In the genomic region with DNA sequence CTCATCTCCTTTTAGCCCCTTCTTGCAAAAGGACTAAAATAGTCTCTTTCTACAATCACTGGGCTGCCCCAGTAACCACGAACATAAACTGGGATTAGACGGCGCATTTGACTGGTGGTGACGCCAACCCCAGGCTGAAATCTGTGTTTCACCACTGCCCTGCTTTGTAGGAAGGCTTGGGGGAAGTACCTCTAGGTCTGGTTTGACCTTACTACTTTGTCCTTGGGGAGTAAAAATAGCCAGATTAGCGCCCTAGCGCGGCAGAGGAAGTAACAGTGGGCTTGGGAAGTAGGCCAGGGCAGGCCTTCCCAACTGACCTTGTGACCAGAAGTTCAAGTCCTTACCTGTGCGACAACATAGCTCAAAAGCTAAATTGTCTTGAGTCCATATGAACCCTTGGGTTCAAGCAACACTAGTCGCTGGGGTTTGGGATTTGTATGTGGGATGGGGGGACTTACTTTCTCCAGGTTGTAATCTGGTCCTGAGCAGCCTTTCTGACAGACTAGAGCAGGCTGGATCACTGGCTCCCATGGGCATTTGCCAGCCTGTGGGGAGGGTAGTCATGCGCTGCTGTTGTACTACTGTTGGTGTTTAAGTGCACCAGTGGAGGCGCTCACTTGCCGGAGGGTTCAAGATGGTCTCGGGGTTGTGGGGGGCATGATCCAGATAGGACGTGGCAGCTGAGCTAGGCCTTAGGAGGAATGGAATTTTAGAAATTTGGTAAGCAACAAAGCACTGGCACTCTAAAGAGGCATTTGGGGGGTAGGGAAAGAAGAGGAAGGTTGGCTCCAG, we compare ENCODE assay signal across 8 cellular contexts. TPM values are rescaled to one million over a fixed set of nuclear protein-coding genes. Genes with fewer than 3 reads are reported as not detected.
DNase-seq lines count a peak whose midpoint lies in the region; TF ChIP-seq lines count a peak whose summit lies in the region.

No MANE protein-coding gene starts in this region.

- H3K36me3 ChIP-seq in ascending aorta: peaks cover 28 to 35% of the 10 kb centered on the region in 2 donors
- H3K36me3 ChIP-seq in right atrium auricular region: peaks cover 44% of the 10 kb centered on the region

- DNase-seq in Daoy (ENCODE audit: low read depth) (peak; percentile 78), HCEC 1CT (peak; percentile 55), OCI-M1 (lab: John Stamatoyannopoulos, UW) (peak; percentile 57), ascending aorta (ENCODE audit: low spot score in 2 of 2) (peak; percentile 42 to 84), right atrium auricular region (ENCODE audit: low spot score) (peak; percentile 68), renal cortical epithelial cell (ENCODE audit: low read depth) (peak; percentile 68), putamen (ENCODE audit: low spot score) (no peak), cortex of kidney (lab: John Stamatoyannopoulos, UW) (no peak)

- H3K9me3 ChIP-seq in ascending aorta (no peaks in the 10 kb centered on the region), right atrium auricular region (no peaks in the 10 kb centered on the region)

- H3K27me3 ChIP-seq in ascending aorta: no peaks in the 10 kb centered on the region
- H3K27me3 ChIP-seq in right atrium auricular region: no peaks in the 10 kb centered on the region

- H3K27ac ChIP-seq in ascending aorta: peak overlapping the region; percentile 97
- H3K27ac ChIP-seq in right atrium auricular region: peak overlapping the region; percentile 94 to 99

- intact Hi-C loops in ascending aorta (cut with DNase I): loop anchor here (5.0 kb wide), 1 partner anchor 182 kb away; the partner anchor contains the start of gene FIBP

- H3K4me1 ChIP-seq in ascending aorta (peaks cover 4 to 22% of the 10 kb centered on the region in 2 donors), right atrium auricular region (peaks cover 0 to 41% of the 10 kb centered on the region in 2 donors)

- peak in 2 of 3 experiments; percentile 24 to 29 for TF ChIP-seq CTCF in ascending aorta (IDR thresholded peaks at IDR 0.05)
- TF ChIP-seq CTCF in right atrium auricular region (IDR thresholded peaks at IDR 0.05): no peak

- H3K4me3 ChIP-seq in ascending aorta (peak overlapping the region; percentile 91 to 97), right atrium auricular region (peak overlapping the region; percentile 67 to 93)

RNA-seq across cellular contexts. Expression of gene PACS1, which starts 1.0 kb away (rescaled TPM):
- 10.9 and 13.0 TPM in 2 replicates for total RNA-seq in Daoy (2014; rRNA removed; shearing (Covaris generic))
- total RNA-seq in ascending aorta (138 TPM), right atrium auricular region (10 to 100 TPM; 47.7 to 88.9 TPM), renal cortical epithelial cell (19.4 and 61.2 TPM in 2 replicates)

RNA-seq across cellular contexts. Expression of gene SF3B2, which starts 17.0 kb away (rescaled TPM):
- 257 and 289 TPM in 2 replicates for total RNA-seq in Daoy (2014; rRNA removed; shearing (Covaris generic))
- total RNA-seq in ascending aorta (128 TPM), right atrium auricular region (100 to 1,000 TPM in 1 of 2 donors, 10 to 100 TPM in 1; 62.5 to 111 TPM), renal cortical epithelial cell (122 and 141 TPM in 2 replicates)

RNA-seq across cellular contexts. Expression of gene GAL3ST3, which starts 20.2 kb away (rescaled TPM):
- total RNA-seq in Daoy (2014; rRNA removed; shearing (Covaris generic)): not detected in 2 replicates
- total RNA-seq in ascending aorta: not detected
- 10 to 100 TPM; 22.7 to 29.0 TPM for total RNA-seq in right atrium auricular region
- total RNA-seq in renal cortical epithelial cell: 0.87 and 1.8 TPM in 2 replicates

RNA-seq across cellular contexts. Expression of gene CATSPER1, which starts 42.8 kb away (rescaled TPM):
- 0.45 and 1.3 TPM in 2 replicates for total RNA-seq in Daoy (2014; rRNA removed; shearing (Covaris generic))
- total RNA-seq in ascending aorta (not detected), right atrium auricular region (not detected), renal cortical epithelial cell (0.65 TPM in 1 of 2 replicates, not detected in the other)

RNA-seq across cellular contexts. Expression of gene CST6, which starts 57.3 kb away (rescaled TPM):
- not detected in 2 replicates for total RNA-seq in Daoy (2014; rRNA removed; shearing (Covaris generic))
- total RNA-seq in ascending aorta: 4.4 TPM
- total RNA-seq in right atrium auricular region: 1 to 10 TPM; 2.6 to 6.3 TPM
- 2.3 and 140 TPM in 2 replicates for total RNA-seq in renal cortical epithelial cell

Comparison
In these comparisons a context has a peak if more than half of its experiments do, and no peak if none do; other contexts are left out.
1. DNase-seq: peak in Daoy (single experiment), HCEC 1CT (single experiment), OCI-M1 (single experiment), ascending aorta (2 of 2), right atrium auricular region (single experiment) and renal cortical epithelial cell (single experiment); none in putamen (single experiment) and cortex of kidney (single experiment).
2. CTCF ChIP-seq: peak in ascending aorta (2 of 3); none in right atrium auricular region (0 of 2).